ENCODE assay signal across 1 cellular context in the genomic region with DNA sequence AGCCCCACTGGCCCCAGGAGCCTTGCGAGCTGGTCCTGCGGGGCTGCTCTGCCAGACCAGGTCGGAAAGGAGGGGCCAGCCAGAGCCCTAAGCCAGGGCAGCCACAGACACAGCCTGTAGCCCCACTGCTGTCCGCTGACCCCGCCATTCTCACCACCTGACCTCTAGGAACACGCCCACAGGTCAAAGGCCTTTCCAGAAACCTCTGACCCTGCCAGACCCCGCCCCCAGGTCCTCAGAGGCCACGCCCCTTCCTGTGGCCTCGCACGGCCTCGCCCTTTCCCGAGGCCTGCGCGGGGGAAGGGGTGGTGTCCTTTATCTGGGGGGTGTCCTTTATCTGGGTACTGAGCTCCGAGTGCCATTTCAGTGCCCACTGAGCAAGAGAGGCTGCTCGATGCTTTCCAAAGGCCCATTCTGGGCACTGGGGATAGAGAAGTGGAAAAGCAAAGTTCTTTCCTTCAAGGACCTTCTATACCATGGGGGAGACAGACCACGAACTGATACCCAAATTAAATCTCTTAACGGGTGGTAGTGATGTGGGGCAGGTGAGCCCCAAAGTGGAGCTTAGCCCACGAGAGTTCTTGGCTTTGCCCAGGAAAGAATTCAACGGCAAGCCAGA.
TF ChIP-seq lines count a peak whose summit lies in the region.

No MANE protein-coding gene starts in this region.

TF ChIP-seq in K562, 482 proteins besides CTCF, POLR2A, EP300 and RAD21 (continued from another document):
- TF ChIP-seq, protein P1, sequence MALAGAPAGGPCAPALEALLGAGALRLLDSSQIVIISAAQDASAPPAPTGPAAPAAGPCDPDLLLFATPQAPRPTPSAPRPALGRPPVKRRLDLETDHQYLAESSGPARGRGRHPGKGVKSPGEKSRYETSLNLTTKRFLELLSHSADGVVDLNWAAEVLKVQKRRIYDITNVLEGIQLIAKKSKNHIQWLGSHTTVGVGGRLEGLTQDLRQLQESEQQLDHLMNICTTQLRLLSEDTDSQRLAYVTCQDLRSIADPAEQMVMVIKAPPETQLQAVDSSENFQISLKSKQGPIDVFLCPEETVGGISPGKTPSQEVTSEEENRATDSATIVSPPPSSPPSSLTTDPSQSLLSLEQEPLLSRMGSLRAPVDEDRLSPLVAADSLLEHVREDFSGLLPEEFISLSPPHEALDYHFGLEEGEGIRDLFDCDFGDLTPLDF (CRISPR knock-in tag; IDR thresholded peaks at IDR 0.05): peak; percentile 32; the same call in 1 of the 2 replicates
- TF ChIP-seq, protein P2, sequence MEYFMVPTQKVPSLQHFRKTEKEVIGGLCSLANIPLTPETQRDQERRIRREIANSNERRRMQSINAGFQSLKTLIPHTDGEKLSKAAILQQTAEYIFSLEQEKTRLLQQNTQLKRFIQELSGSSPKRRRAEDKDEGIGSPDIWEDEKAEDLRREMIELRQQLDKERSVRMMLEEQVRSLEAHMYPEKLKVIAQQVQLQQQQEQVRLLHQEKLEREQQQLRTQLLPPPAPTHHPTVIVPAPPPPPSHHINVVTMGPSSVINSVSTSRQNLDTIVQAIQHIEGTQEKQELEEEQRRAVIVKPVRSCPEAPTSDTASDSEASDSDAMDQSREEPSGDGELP (CRISPR knock-in tag; IDR thresholded peaks at IDR 0.05; ENCODE audit: borderline replicate concordance): peak; percentile 86
- TF ChIP-seq ZNF668 (CRISPR knock-in tag; IDR thresholded peaks at IDR 0.05) (peak; percentile 78; the same call in 1 of the 2 replicates), POLR2G (IDR thresholded peaks at IDR 0.05; ENCODE audit: low read depth, low read length) (peak; percentile 85), FUS (optimal IDR thresholded peaks at IDR 0.05; ENCODE audit: low read depth, low read length) (no peak), TOE1 (IDR thresholded peaks at IDR 0.05; ENCODE audit: borderline replicate concordance) (peak; percentile 54; the same call in 1 of the 2 replicates), TOE1 (CRISPR knock-in tag; IDR thresholded peaks at IDR 0.05; ENCODE audit: borderline replicate concordance, low read depth) (no peak), HDGF (IDR thresholded peaks at IDR 0.05) (no peak), CREB1 (IDR thresholded peaks at IDR 0.05) (peak; percentile 35; the same call in 1 of the 2 replicates), CREB1 (CRISPR knock-in tag; IDR thresholded peaks at IDR 0.05) (no peak), RAD51 (IDR thresholded peaks at IDR 0.05; ENCODE audit: borderline replicate concordance, low read depth) (peak; percentile 68), XRCC4 (IDR thresholded peaks at IDR 0.05; ENCODE audit: extremely low read depth, insufficient read depth, insufficient read length) (no peak), ZNF699 (CRISPR knock-in tag; IDR thresholded peaks at IDR 0.05; ENCODE audit: insufficient replicate concordance) (no peak), CBFA2T3 (IDR thresholded peaks at IDR 0.05) (0 out of 2 replicates have a peak, but pooled peaks have one; percentile 5), L3MBTL2 (IDR thresholded peaks at IDR 0.05) (peak; percentile 90), TARDBP (IDR thresholded peaks at IDR 0.05) (no peak), ZNF253 (CRISPR knock-in tag; conservative IDR thresholded peaks at IDR 0.05) (no peak), POLR2H (tag; IDR thresholded peaks at IDR 0.05; ENCODE audit: low read depth) (peak; percentile 42; the same call in 1 of the 2 replicates), HDAC1 (IDR thresholded peaks at IDR 0.05) (0 out of 4 replicates have a peak, but pooled peaks of 1 of the 2 experiments have one; percentile 21), MECOM (CRISPR knock-in tag; IDR thresholded peaks at IDR 0.05) (0 out of 2 replicates have a peak, but pooled peaks have one; percentile 27), FOXK2 (conservative IDR thresholded peaks at IDR 0.05 in 1 of 2, IDR thresholded peaks at IDR 0.05 in 1 of 2; ENCODE audit: low read depth in 2 of 2) (0 out of 4 replicates have a peak, but pooled peaks of 1 of the 2 experiments have one; percentile 33), HDAC6 (IDR thresholded peaks at IDR 0.05; ENCODE audit: low read depth, low read length) (no peak), ZNF695 (CRISPR knock-in tag; IDR thresholded peaks at IDR 0.05) (no peak)
- TF ChIP-seq, protein P3, sequence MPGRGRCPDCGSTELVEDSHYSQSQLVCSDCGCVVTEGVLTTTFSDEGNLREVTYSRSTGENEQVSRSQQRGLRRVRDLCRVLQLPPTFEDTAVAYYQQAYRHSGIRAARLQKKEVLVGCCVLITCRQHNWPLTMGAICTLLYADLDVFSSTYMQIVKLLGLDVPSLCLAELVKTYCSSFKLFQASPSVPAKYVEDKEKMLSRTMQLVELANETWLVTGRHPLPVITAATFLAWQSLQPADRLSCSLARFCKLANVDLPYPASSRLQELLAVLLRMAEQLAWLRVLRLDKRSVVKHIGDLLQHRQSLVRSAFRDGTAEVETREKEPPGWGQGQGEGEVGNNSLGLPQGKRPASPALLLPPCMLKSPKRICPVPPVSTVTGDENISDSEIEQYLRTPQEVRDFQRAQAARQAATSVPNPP (IDR thresholded peaks at IDR 0.05; ENCODE audit: borderline replicate concordance, insufficient read depth, insufficient read length): no peak
- TF ChIP-seq, protein P4, sequence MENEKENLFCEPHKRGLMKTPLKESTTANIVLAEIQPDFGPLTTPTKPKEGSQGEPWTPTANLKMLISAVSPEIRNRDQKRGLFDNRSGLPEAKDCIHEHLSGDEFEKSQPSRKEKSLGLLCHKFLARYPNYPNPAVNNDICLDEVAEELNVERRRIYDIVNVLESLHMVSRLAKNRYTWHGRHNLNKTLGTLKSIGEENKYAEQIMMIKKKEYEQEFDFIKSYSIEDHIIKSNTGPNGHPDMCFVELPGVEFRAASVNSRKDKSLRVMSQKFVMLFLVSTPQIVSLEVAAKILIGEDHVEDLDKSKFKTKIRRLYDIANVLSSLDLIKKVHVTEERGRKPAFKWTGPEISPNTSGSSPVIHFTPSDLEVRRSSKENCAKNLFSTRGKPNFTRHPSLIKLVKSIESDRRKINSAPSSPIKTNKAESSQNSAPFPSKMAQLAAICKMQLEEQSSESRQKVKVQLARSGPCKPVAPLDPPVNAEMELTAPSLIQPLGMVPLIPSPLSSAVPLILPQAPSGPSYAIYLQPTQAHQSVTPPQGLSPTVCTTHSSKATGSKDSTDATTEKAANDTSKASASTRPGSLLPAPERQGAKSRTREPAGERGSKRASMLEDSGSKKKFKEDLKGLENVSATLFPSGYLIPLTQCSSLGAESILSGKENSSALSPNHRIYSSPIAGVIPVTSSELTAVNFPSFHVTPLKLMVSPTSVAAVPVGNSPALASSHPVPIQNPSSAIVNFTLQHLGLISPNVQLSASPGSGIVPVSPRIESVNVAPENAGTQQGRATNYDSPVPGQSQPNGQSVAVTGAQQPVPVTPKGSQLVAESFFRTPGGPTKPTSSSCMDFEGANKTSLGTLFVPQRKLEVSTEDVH (IDR thresholded peaks at IDR 0.05; ENCODE audit: low read depth, partially characterized antibody): no peak
- TF ChIP-seq, protein P5, sequence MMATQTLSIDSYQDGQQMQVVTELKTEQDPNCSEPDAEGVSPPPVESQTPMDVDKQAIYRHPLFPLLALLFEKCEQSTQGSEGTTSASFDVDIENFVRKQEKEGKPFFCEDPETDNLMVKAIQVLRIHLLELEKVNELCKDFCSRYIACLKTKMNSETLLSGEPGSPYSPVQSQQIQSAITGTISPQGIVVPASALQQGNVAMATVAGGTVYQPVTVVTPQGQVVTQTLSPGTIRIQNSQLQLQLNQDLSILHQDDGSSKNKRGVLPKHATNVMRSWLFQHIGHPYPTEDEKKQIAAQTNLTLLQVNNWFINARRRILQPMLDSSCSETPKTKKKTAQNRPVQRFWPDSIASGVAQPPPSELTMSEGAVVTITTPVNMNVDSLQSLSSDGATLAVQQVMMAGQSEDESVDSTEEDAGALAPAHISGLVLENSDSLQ (IDR thresholded peaks at IDR 0.05): 0 out of 2 replicates have a peak, but pooled peaks have one; percentile 28
- TF ChIP-seq, protein P6, sequence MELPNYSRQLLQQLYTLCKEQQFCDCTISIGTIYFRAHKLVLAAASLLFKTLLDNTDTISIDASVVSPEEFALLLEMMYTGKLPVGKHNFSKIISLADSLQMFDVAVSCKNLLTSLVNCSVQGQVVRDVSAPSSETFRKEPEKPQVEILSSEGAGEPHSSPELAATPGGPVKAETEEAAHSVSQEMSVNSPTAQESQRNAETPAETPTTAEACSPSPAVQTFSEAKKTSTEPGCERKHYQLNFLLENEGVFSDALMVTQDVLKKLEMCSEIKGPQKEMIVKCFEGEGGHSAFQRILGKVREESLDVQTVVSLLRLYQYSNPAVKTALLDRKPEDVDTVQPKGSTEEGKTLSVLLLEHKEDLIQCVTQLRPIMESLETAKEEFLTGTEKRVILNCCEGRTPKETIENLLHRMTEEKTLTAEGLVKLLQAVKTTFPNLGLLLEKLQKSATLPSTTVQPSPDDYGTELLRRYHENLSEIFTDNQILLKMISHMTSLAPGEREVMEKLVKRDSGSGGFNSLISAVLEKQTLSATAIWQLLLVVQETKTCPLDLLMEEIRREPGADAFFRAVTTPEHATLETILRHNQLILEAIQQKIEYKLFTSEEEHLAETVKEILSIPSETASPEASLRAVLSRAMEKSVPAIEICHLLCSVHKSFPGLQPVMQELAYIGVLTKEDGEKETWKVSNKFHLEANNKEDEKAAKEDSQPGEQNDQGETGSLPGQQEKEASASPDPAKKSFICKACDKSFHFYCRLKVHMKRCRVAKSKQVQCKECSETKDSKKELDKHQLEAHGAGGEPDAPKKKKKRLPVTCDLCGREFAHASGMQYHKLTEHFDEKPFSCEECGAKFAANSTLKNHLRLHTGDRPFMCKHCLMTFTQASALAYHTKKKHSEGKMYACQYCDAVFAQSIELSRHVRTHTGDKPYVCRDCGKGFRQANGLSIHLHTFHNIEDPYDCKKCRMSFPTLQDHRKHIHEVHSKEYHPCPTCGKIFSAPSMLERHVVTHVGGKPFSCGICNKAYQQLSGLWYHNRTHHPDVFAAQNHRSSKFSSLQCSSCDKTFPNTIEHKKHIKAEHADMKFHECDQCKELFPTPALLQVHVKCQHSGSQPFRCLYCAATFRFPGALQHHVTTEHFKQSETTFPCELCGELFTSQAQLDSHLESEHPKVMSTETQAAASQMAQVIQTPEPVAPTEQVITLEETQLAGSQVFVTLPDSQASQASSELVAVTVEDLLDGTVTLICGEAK (IDR thresholded peaks at IDR 0.05): peak; percentile 68; the same call in 1 of the 2 replicates
- TF ChIP-seq, protein P6 (CRISPR knock-in tag; IDR thresholded peaks at IDR 0.05): no peak
